7 cellular contexts compared by ENCODE assay signal in the genomic region with DNA sequence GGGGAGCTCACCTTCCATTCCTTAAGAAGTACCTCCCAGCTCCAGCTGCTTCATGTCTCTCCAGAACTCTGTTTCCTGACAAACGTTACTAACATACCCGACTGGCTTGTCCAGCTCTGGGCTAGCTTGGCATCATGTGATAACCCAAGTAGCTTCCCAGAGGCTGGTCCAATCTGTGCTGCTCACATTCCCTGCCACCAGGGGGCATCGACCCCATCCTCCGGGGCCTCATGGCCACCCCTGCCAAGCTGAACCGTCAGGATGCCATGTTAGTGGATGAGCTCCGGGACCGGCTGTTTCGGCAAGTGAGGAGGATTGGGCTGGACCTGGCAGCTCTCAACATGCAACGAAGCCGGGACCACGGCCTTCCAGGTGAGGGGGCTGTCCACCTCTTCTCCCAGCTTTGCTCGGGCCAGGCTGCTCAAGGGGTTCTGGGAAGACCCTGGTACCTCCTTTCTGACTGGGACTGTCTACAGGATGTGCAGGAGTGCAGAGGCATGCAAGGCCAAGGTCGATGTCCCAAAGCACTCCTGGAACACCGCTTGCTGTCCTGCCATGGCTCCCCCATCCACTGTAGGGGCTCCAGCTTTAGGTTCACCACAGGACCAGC. TPM values are rescaled to one million over a fixed set of nuclear protein-coding genes. Genes with fewer than 3 reads are reported as not detected.
DNase-seq lines count a peak whose midpoint lies in the region; ATAC-seq and TF ChIP-seq lines count a peak whose summit lies in the region.

No MANE protein-coding gene starts in this region.

- TF ChIP-seq POLR2A in IMR-90 (IDR thresholded peaks at IDR 0.05; ENCODE audit: low read depth, low read length), result no peak

- no peak overlapping the region for H2AK5ac ChIP-seq in IMR-90 (ENCODE audit: low read depth, low read length)

- CTCF ChIA-PET in IMR-90 (lab: Yijun Ruan, JAX), result interaction anchor here (0.5 to 1.6 kb wide), 3 partner anchors 16 to 1781 kb away, joined by 3 to 4 read pairs (median 3); no protein-coding TSS in a partner anchor
- CTCF ChIA-PET in activated naive CD4-positive, alpha-beta T cell treated with anti-CD3 and anti-CD28 coated beads, Interleukin-2, amount 10 ng/mL, durations not matched to agents 7 days and 5 days (lab: Charles Lee), result interaction anchor here (0.7 to 3.6 kb wide), 20 partner anchors 10 to 514 kb away, joined by 3 to 30 read pairs (median 4); no protein-coding TSS in a partner anchor

- H3K27me3 Mint-ChIP-seq in activated naive CD4-positive, alpha-beta T cell treated with anti-CD3 and anti-CD28 coated beads, Interleukin-2, amount 10 ng/mL, durations not matched to agents 7 days and 5 days, result peaks cover 43% of the 10 kb centered on the region

- no peak overlapping the region for H3K9ac ChIP-seq in IMR-90 (ENCODE audit: low read depth, low read length)

- no peaks in the 10 kb centered on the region for H3K36me3 ChIP-seq in IMR-90 (ENCODE audit: control insufficient read depth, insufficient read depth, low read length)
- peaks cover 0 to 10% (median 0%) of the 10 kb centered on the region in 3 donors for H3K36me3 ChIP-seq in tibial artery

- H3K27ac Mint-ChIP-seq in activated naive CD4-positive, alpha-beta T cell treated with anti-CD3 and anti-CD28 coated beads, Interleukin-2, amount 10 ng/mL, durations not matched to agents 7 days and 5 days, result no peak overlapping the region

- peak; percentile 56; the same call in 1 of the 2 replicates for ATAC-seq in IMR-90 (ENCODE audit: low read depth)

- H3K4me1 ChIP-seq in IMR-90 (ENCODE audit: control insufficient read depth, insufficient read depth, low read length) (no peaks in the 10 kb centered on the region), tibial artery (peaks cover 0 to 3% (median 0%) of the 10 kb centered on the region in 4 donors)

- POLR2A ChIA-PET in IMR-90 (lab: Charles Lee; ENCODE audit: unreplicated experiment), result no interaction called here

- TF ChIP-seq CTCF in IMR-90 (conservative IDR thresholded peaks at IDR 0.05; ENCODE audit: low read depth, low read length) (peak; percentile 47), tibial artery (IDR thresholded peaks at IDR 0.05) (peak in 1 of 2 experiments; percentile 22)

- no TSS peak for BruUV-seq in IMR-90 (replicated peaks; lab: Mats Ljungman, UMichigan)

- no peaks in the 10 kb centered on the region for H3K9me3 Mint-ChIP-seq in activated naive CD4-positive, alpha-beta T cell treated with anti-CD3 and anti-CD28 coated beads, Interleukin-2, amount 10 ng/mL, durations not matched to agents 7 days and 5 days

- no peak overlapping the region for H4K5ac ChIP-seq in IMR-90 (ENCODE audit: low read depth, low read length)

- no peaks in the 10 kb centered on the region for H4K20me1 ChIP-seq in IMR-90 (ENCODE audit: insufficient read depth, low read length)

- H3K27ac ChIP-seq in IMR-90 (ENCODE audit: insufficient read depth, low read length) (no peak overlapping the region), tibial artery (no peak overlapping the region)

- H3K4me3 ChIP-seq in IMR-90 (ENCODE audit: insufficient read depth, low read depth, low read length), result no peak overlapping the region
- H3K4me3 ChIP-seq in tibial artery, result no peak overlapping the region

- H3K4me2 ChIP-seq in IMR-90 (ENCODE audit: low read depth, low read length), result no peak overlapping the region

- H3K36me3 Mint-ChIP-seq in activated naive CD4-positive, alpha-beta T cell treated with anti-CD3 and anti-CD28 coated beads, Interleukin-2, amount 10 ng/mL, durations not matched to agents 7 days and 5 days, result no peaks in the 10 kb centered on the region

- H4K8ac ChIP-seq in IMR-90 (ENCODE audit: low read depth in 2 of 2, low read length in 2 of 2), result no peak overlapping the region

- intact Hi-C loops in IMR-90 (cut with micrococcal nuclease), result loop anchor here (2.0 kb wide), 1 partner anchor 247 kb away; no protein-coding TSS in a partner anchor
- intact Hi-C loops in tibial artery (cut with DNase I; ENCODE audit: low total_unique reads), result no loop called here

- dilution Hi-C loops in IMR-90 (cut with HindIII; ENCODE audit: low sequenced_read_pairs, unreplicated experiment), result no loop called here

- no peaks in the 10 kb centered on the region for H3K9me1 ChIP-seq in IMR-90 (ENCODE audit: insufficient read depth, low read length)

- H3K14ac ChIP-seq in IMR-90 (replicated peaks; ENCODE audit: low read depth, low read length), result no peak overlapping the region

- H3K23ac ChIP-seq in IMR-90 (ENCODE audit: low read depth, low read length), result no peak overlapping the region

- H2BK5ac ChIP-seq in IMR-90 (ENCODE audit: low read depth, low read length, poor library complexity, severe bottlenecking), result no peak overlapping the region

- H3K27me3 ChIP-seq in IMR-90 (ENCODE audit: control insufficient read depth, insufficient read depth, low read length), result peaks cover 12% of the 10 kb centered on the region
- peaks cover 0 to 28% of the 10 kb centered on the region in 2 donors for H3K27me3 ChIP-seq in tibial artery

- no peaks in the 10 kb centered on the region for H3K9me3 ChIP-seq in IMR-90 (ENCODE audit: control insufficient read depth, insufficient read depth, low read length)
- no peaks in the 10 kb centered on the region for H3K9me3 ChIP-seq in tibial artery

- H2BK15ac ChIP-seq in IMR-90 (ENCODE audit: low read depth, low read length), result no peak overlapping the region

- H3K18ac ChIP-seq in IMR-90 (ENCODE audit: low read depth, low read length), result no peak overlapping the region

- DNase-seq in G401 (ENCODE audit: low spot score), result peak; percentile 37
- peak; percentile 36 for DNase-seq in IMR-90
- peak; percentile 80 for DNase-seq in SK-N-DZ (ENCODE audit: low spot score)
- DNase-seq in activated naive CD4-positive, alpha-beta T cell treated with anti-CD3 and anti-CD28 coated beads, Interleukin-2, amount 10 ng/mL, durations not matched to agents 7 days and 5 days, result peak; percentile 73
- peak; percentile 85 for DNase-seq in iPS-NIHi11 (ENCODE audit: low spot score)
- DNase-seq in stimulated activated CD4-positive, alpha-beta T cell treated with anti-CD3 and anti-CD28 coated beads, TNF-alpha, amount 100 ng/mL, for 24 hours (ENCODE audit: low read depth in 3 of 3), result peak; percentile 34 to 60 (median 38)
- DNase-seq in tibial artery, result no peak

- in situ Hi-C loops in G401 (cut with HindIII; ENCODE audit: low sequenced_read_pairs) (no loop called here), IMR-90 (cut with MboI; ENCODE audit: low sequenced_read_pairs) (no loop called here)

- 45% methylated on average over 8 of the region's 14 CpGs; no CpG with 5 or more reads in 1 of the 2 experiments for whole genome bisulfite sequencing in IMR-90 (ENCODE audit: extremely low coverage in 2 of 2, insufficient read length in 1 of 2), 2 experiments

- peak overlapping the region; percentile 38 for H2AFZ ChIP-seq in IMR-90 (replicated peaks; ENCODE audit: low read length, poor library complexity)

- H3K79me1 ChIP-seq in IMR-90 (ENCODE audit: low read depth in 1 of 2, low read length in 2 of 2), result no peaks in the 10 kb centered on the region

- H2AK9ac ChIP-seq in IMR-90 (replicated peaks; ENCODE audit: low read depth, low read length, poor library complexity), result no peak overlapping the region

- H3K56ac ChIP-seq in IMR-90 (ENCODE audit: extremely low read depth, insufficient read depth, low read length), result no peak overlapping the region

- H3K4me1 Mint-ChIP-seq in activated naive CD4-positive, alpha-beta T cell treated with anti-CD3 and anti-CD28 coated beads, Interleukin-2, amount 10 ng/mL, durations not matched to agents 7 days and 5 days, result no peaks in the 10 kb centered on the region

- H3K4me3 Mint-ChIP-seq in activated naive CD4-positive, alpha-beta T cell treated with anti-CD3 and anti-CD28 coated beads, Interleukin-2, amount 10 ng/mL, durations not matched to agents 7 days and 5 days, result no peak overlapping the region

- TF ChIP-seq RAD21 in IMR-90 (IDR thresholded peaks at IDR 0.05; ENCODE audit: low read length), result peak; percentile 37; the same call in 1 of the 2 replicates

- H2BK120ac ChIP-seq in IMR-90 (ENCODE audit: low read depth, low read length), result no peak overlapping the region

- no peak overlapping the region for H4K91ac ChIP-seq in IMR-90 (ENCODE audit: insufficient read depth, low read depth, low read length)

- H3K4ac ChIP-seq in IMR-90 (ENCODE audit: low read depth, low read length), result no peak overlapping the region

- H2BK20ac ChIP-seq in IMR-90 (ENCODE audit: low read depth, low read length), result no peak overlapping the region

RNA-seq across cellular contexts. Expression of a gene that starts 7.6 kb away (rescaled TPM):
- total RNA-seq in G401 (2014; rRNA removed; shearing (Covaris generic)), result not detected in 2 replicates
- total RNA-seq in IMR-90 (2012; rRNA removed), result not detected in 2 replicates
- not detected in 2 replicates for polyA plus RNA-seq in IMR-90 (2012; rRNA removed)
- polyA plus RNA-seq in IMR-90 (2012; cell fraction: cytosol; rRNA removed), result not detected in 2 replicates
- polyA plus RNA-seq in IMR-90 (2012; cell fraction: nucleus; rRNA removed; ENCODE audit: low replicate concordance), result not detected in 2 replicates
- not detected in 2 replicates for polyA plus RNA-seq in SK-N-DZ (2014; cell fraction: cytosol; rRNA removed)
- not detected in 2 replicates for polyA plus RNA-seq in SK-N-DZ (2014; cell fraction: nucleus; rRNA removed)

RNA-seq across cellular contexts. Expression of a gene that starts 18.9 kb away (rescaled TPM):
- 15.3 and 17.8 TPM in 2 replicates for total RNA-seq in G401 (2014; rRNA removed; shearing (Covaris generic))
- 8.9 and 11.5 TPM in 2 replicates for total RNA-seq in IMR-90 (2012; rRNA removed)
- polyA plus RNA-seq in IMR-90 (2012; rRNA removed), result 11.0 and 13.2 TPM in 2 replicates
- 5.2 and 6.8 TPM in 2 replicates for polyA plus RNA-seq in IMR-90 (2012; cell fraction: cytosol; rRNA removed)
- polyA plus RNA-seq in IMR-90 (2012; cell fraction: nucleus; rRNA removed; ENCODE audit: low replicate concordance), result 18.8 and 24.9 TPM in 2 replicates
- 32.5 and 41.0 TPM in 2 replicates for polyA plus RNA-seq in SK-N-DZ (2014; cell fraction: cytosol; rRNA removed)
- polyA plus RNA-seq in SK-N-DZ (2014; cell fraction: nucleus; rRNA removed), result 111 and 119 TPM in 2 replicates

RNA-seq across cellular contexts. Expression of a gene that starts 33.3 kb away (rescaled TPM):
- total RNA-seq in G401 (2014; rRNA removed; shearing (Covaris generic)), result not detected in 2 replicates
- not detected in 2 replicates for total RNA-seq in IMR-90 (2012; rRNA removed)
- not detected in 2 replicates for polyA plus RNA-seq in IMR-90 (2012; rRNA removed)
- not detected in 2 replicates for polyA plus RNA-seq in IMR-90 (2012; cell fraction: cytosol; rRNA removed)
- not detected in 2 replicates for polyA plus RNA-seq in IMR-90 (2012; cell fraction: nucleus; rRNA removed; ENCODE audit: low replicate concordance)
- polyA plus RNA-seq in SK-N-DZ (2014; cell fraction: cytosol; rRNA removed), result not detected in 2 replicates
- polyA plus RNA-seq in SK-N-DZ (2014; cell fraction: nucleus; rRNA removed), result not detected in 2 replicates

RNA-seq across cellular contexts. Expression of a gene that starts 38.3 kb away (rescaled TPM):
- total RNA-seq in G401 (2014; rRNA removed; shearing (Covaris generic)), result not detected in 2 replicates
- not detected in 2 replicates for total RNA-seq in IMR-90 (2012; rRNA removed)
- polyA plus RNA-seq in IMR-90 (2012; rRNA removed), result not detected in 2 replicates
- polyA plus RNA-seq in IMR-90 (2012; cell fraction: cytosol; rRNA removed), result not detected in 2 replicates
- 0.06 TPM in 1 of 2 replicates, not detected in the other for polyA plus RNA-seq in IMR-90 (2012; cell fraction: nucleus; rRNA removed; ENCODE audit: low replicate concordance)
- not detected in 2 replicates for polyA plus RNA-seq in SK-N-DZ (2014; cell fraction: cytosol; rRNA removed)
- not detected in 2 replicates for polyA plus RNA-seq in SK-N-DZ (2014; cell fraction: nucleus; rRNA removed)

RNA-seq across cellular contexts. Expression of a gene that starts 51.9 kb away (rescaled TPM):
- total RNA-seq in G401 (2014; rRNA removed; shearing (Covaris generic)), result not detected in 2 replicates
- total RNA-seq in IMR-90 (2012; rRNA removed), result not detected in 2 replicates
- polyA plus RNA-seq in IMR-90 (2012; rRNA removed), result not detected in 2 replicates
- polyA plus RNA-seq in IMR-90 (2012; cell fraction: cytosol; rRNA removed), result not detected in 2 replicates
- not detected in 2 replicates for polyA plus RNA-seq in IMR-90 (2012; cell fraction: nucleus; rRNA removed; ENCODE audit: low replicate concordance)
- polyA plus RNA-seq in SK-N-DZ (2014; cell fraction: cytosol; rRNA removed), result not detected in 2 replicates
- not detected in 2 replicates for polyA plus RNA-seq in SK-N-DZ (2014; cell fraction: nucleus; rRNA removed)

Comparison
In these comparisons a context has a peak if more than half of its experiments do, and no peak if none do; other contexts are left out.
1. DNase-seq: peak in G401 (single experiment), IMR-90 (single experiment), SK-N-DZ (single experiment), activated naive CD4-positive, alpha-beta T cell treated with anti-CD3 and anti-CD28 coated beads, Interleukin-2, amount 10 ng/mL, durations not matched to agents 7 days and 5 days (single experiment), iPS-NIHi11 (single experiment) and stimulated activated CD4-positive, alpha-beta T cell treated with anti-CD3 and anti-CD28 coated beads, TNF-alpha, amount 100 ng/mL, for 24 hours (3 of 3); none in tibial artery (0 of 2).